13 cellular contexts compared by ENCODE assay signal in the genomic region with DNA sequence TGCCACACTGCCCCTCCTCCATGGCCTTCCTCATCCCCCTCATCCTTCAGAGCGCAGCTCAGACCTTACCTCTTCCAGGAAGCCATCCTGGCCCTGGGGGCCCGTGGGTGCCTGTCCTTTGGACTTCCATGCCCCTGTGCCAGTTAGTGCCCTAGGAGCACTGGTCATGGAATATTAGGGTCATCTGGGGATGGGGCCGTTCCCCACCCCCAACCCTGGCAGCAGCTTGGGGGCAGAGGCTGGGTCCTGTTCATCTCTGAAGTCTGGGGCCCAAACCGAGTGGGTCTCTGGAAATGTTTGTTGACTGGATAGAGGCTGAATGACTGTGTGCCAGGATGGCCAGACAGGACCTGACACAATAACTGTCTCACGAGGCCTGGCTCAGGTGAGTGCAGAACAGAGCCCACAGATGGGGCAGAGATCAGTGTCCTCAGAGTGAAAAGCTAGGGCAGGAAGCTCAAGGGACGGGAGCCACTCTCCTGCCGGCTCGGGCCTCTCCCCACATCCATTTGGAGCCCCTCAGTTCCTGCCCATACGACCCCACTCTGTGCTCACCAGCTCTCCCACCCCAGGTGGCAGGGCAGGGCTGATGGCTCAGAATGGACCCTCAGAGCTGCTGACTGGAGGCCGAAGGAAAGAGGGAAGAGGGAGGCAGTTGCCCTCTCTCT.
A peak's percentile ranks its signal among the peaks of the same experiment; 100 is the strongest.
DNase-seq lines count a peak whose midpoint lies in the region; ATAC-seq and TF ChIP-seq lines count a peak whose summit lies in the region.
"Had no signal": no experiment of that assay in that cellular context is flagged by ENCODE, and none has a peak within 500 bp of the region (broad histone marks: within the 10 kb centered on the region; RNA-seq: fewer than 3 reads in every experiment).

No MANE protein-coding gene starts in this region.

- 87 to 88% methylated on average over 10 of the region's 10 CpGs for WGBS in sigmoid colon, 2 donors
- WGBS in heart right ventricle, 2 donors: 83 to 86% methylated on average over 10 of the region's 10 CpGs

- POLR2A ChIA-PET in activated B cell treated with CpG ODN at 0.5 μM for 24 hours (lab: Charles Lee): interaction anchor here (0.5 to 3.5 kb wide), 16 partner anchors 11 to 685 kb away, joined by 3 to 22 read pairs (median 5); a partner anchor contains a TSS

- H3K9me3 ChIP-seq in sigmoid colon (no peaks in the 10 kb centered on the region), heart right ventricle (no peaks in the 10 kb centered on the region)
- H3K9me3 ChIP-seq: tibial artery had no signal

- H3K4me3 ChIP-seq in sigmoid colon (no peak overlapping the region), heart right ventricle (no peak overlapping the region)
- H3K4me3 ChIP-seq: tibial artery had no signal

- TF ChIP-seq CTCF in activated B cell treated with CpG ODN at 0.5 μM for 24 hours (IDR thresholded peaks at IDR 0.05) (no peak), sigmoid colon (IDR thresholded peaks at IDR 0.05) (no peak), heart right ventricle (IDR thresholded peaks at IDR 0.05) (no peak)

- no peaks in the 10 kb centered on the region for H3K27me3 Mint-ChIP-seq in activated B cell treated with CpG ODN at 0.5 μM for 24 hours

- TF ChIP-seq EP300 in sigmoid colon (IDR thresholded peaks at IDR 0.05): no peak

- CTCF ChIA-PET in activated B cell treated with CpG ODN at 0.5 μM for 24 hours (lab: Charles Lee): interaction anchor here (0.9 to 3.1 kb wide), 2 partner anchors 10 to 55 kb away, joined by 3 to 9 read pairs; no protein-coding TSS in a partner anchor

- intact Hi-C loops in activated B cell treated with CpG ODN at 0.5 μM for 24 hours (cut with micrococcal nuclease): loop anchor here (1.0 to 5.0 kb wide), 7 partner anchors 12 to 452 kb away; no protein-coding TSS in a partner anchor
- intact Hi-C loops in sigmoid colon (cut with DNase I): no loop called here
- intact Hi-C loops in heart right ventricle (cut with DNase I): loop anchor here in 1 of 10 donors (10.0 kb wide), 1 partner anchor 1710 kb away; no protein-coding TSS in a partner anchor

- H3K4me1 ChIP-seq in sigmoid colon (no peaks in the 10 kb centered on the region), heart right ventricle (peaks cover 0 to 10% (median 5%) of the 10 kb centered on the region in 9 donors)
- H3K4me1 ChIP-seq: tibial artery had no signal

- peaks cover 60% of the 10 kb centered on the region for H3K4me1 Mint-ChIP-seq in activated B cell treated with CpG ODN at 0.5 μM for 24 hours
- H3K4me1 Mint-ChIP-seq: stimulated activated effector memory CD8-positive, alpha-beta T cell treated with anti-CD3 and anti-CD28 coated beads, Interleukin-12 subunit alpha, Interleukin-12 subunit beta, amount 100 ng/mL, for 72 hours had no signal

- ATAC-seq in GM19395 (IDR thresholded peaks at IDR 0.05; ENCODE audit: unreplicated experiment) (peak; percentile 3), HG02970 (IDR thresholded peaks at IDR 0.05; ENCODE audit: low FRiP score, unreplicated experiment) (peak; percentile 13), activated B cell treated with CpG ODN at 0.5 μM for 24 hours (ENCODE audit: low read depth) (no peak), heart right ventricle (no peak)
- ATAC-seq: stimulated activated effector memory CD8-positive, alpha-beta T cell treated with anti-CD3 and anti-CD28 coated beads, Interleukin-12 subunit alpha, Interleukin-12 subunit beta, amount 100 ng/mL, for 72 hours had no signal

- H3K4me3 Mint-ChIP-seq in activated B cell treated with CpG ODN at 0.5 μM for 24 hours: peak overlapping the region; percentile 62
- H3K4me3 Mint-ChIP-seq: HFFc6; stimulated activated effector memory CD8-positive, alpha-beta T cell treated with anti-CD3 and anti-CD28 coated beads, Interleukin-12 subunit alpha, Interleukin-12 subunit beta, amount 100 ng/mL, for 72 hours had no signal

- H3K27ac Mint-ChIP-seq in activated B cell treated with CpG ODN at 0.5 μM for 24 hours: peak overlapping the region; percentile 82
- H3K27ac Mint-ChIP-seq: HFFc6; stimulated activated effector memory CD8-positive, alpha-beta T cell treated with anti-CD3 and anti-CD28 coated beads, Interleukin-12 subunit alpha, Interleukin-12 subunit beta, amount 100 ng/mL, for 72 hours had no signal

- H3K36me3 ChIP-seq in sigmoid colon: no peaks in the 10 kb centered on the region
- H3K36me3 ChIP-seq in heart right ventricle: no peaks in the 10 kb centered on the region
- H3K36me3 ChIP-seq: tibial artery had no signal

- no peaks in the 10 kb centered on the region for H3K36me3 Mint-ChIP-seq in activated B cell treated with CpG ODN at 0.5 μM for 24 hours (ENCODE audit: low read depth)
- H3K36me3 Mint-ChIP-seq: stimulated activated effector memory CD8-positive, alpha-beta T cell treated with anti-CD3 and anti-CD28 coated beads, Interleukin-12 subunit alpha, Interleukin-12 subunit beta, amount 100 ng/mL, for 72 hours had no signal

- H3K27me3 ChIP-seq in sigmoid colon (peaks cover 0 to 8% (median 0%) of the 10 kb centered on the region in 3 donors), heart right ventricle (peaks cover 0 to 41% (median 27%) of the 10 kb centered on the region in 7 donors)

- H3K9me3 Mint-ChIP-seq in activated B cell treated with CpG ODN at 0.5 μM for 24 hours: no peaks in the 10 kb centered on the region
- H3K9me3 Mint-ChIP-seq: HFFc6; stimulated activated effector memory CD8-positive, alpha-beta T cell treated with anti-CD3 and anti-CD28 coated beads, Interleukin-12 subunit alpha, Interleukin-12 subunit beta, amount 100 ng/mL, for 72 hours had no signal

- TF ChIP-seq POLR2A in sigmoid colon (IDR thresholded peaks at IDR 0.05): no peak

- DNase-seq in activated B cell treated with CpG ODN at 0.5 μM for 24 hours (no peak), sigmoid colon (peak; percentile 41), heart right ventricle (no peak), hypothalamus (lab: John Stamatoyannopoulos, UW) (no peak), NCI-H2227 treated with DMSO at 0.1 percent for 48 hours (lab: John Stamatoyannopoulos, UW) (no peak)
- DNase-seq: DND-41, HFFc6, NCI-H1436 treated with DMSO at 0.1 percent for 48 hours, T-helper 9 cell had no signal

- no peak overlapping the region for H3K27ac ChIP-seq in sigmoid colon
- no peak overlapping the region for H3K27ac ChIP-seq in heart right ventricle
- H3K27ac ChIP-seq: tibial artery had no signal

Comparison
In these comparisons a context has a peak if more than half of its experiments do, and no peak if none do; other contexts are left out.
1. ATAC-seq: peak in GM19395 (single experiment) and HG02970 (single experiment); none in activated B cell treated with CpG ODN at 0.5 μM for 24 hours (single experiment) and heart right ventricle (0 of 8).